ENCODE assay signal across 20 cellular contexts in the genomic region with DNA sequence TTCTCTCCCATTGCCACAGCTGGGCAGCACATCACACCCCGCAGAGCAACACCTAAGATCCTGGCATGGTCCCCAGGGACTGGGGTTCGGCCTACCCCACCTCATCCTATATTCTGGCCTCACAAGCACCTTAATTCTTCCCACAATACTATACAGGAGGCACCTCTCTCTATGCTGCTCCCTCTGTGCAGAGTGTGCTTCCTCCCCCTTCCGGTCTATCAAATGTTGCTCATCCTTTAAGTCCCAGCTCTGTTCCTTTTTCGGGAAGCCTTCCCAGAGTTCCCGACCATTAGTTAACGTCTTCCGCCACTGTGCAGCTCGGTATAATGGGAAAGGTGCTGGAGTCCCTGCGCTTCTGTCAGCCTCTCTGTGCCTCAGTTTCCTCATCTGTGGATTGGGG. TPM values are rescaled to one million over a fixed set of nuclear protein-coding genes. Genes with fewer than 3 reads are reported as not detected.
DNase-seq lines count a peak whose midpoint lies in the region; ATAC-seq and TF ChIP-seq lines count a peak whose summit lies in the region.
"Had no signal": no experiment of that assay in that cellular context is flagged by ENCODE, and none has a peak within 500 bp of the region (broad histone marks: within the 10 kb centered on the region; RNA-seq: fewer than 3 reads in every experiment).

No MANE protein-coding gene starts in this region.

- no peak for TF ChIP-seq CTCF in DOHH2 (IDR thresholded peaks at IDR 0.05; ENCODE audit: low read depth, low read length, poor library complexity, severe bottlenecking)
- no peak for TF ChIP-seq CTCF in adrenal gland (IDR thresholded peaks at IDR 0.05)

- peaks cover 58% of the 10 kb centered on the region for H3K4me1 ChIP-seq in DOHH2 (ENCODE audit: control insufficient read depth, low read length)
- H3K4me1 ChIP-seq in adrenal gland (replicated peaks in 1 of 2) = peaks cover 0 to 21% of the 10 kb centered on the region in 2 donors
- H3K4me1 ChIP-seq in right cardiac atrium (ENCODE audit: control insufficient read depth, insufficient read depth, low read length) = no peaks in the 10 kb centered on the region
- H3K4me1 ChIP-seq: pancreas had no signal

- H3K9me3 ChIP-seq in DOHH2 (ENCODE audit: control insufficient read depth, insufficient read depth, low read length) (no peaks in the 10 kb centered on the region), adrenal gland (replicated peaks in 1 of 3) (no peaks in the 10 kb centered on the region), right cardiac atrium (ENCODE audit: control insufficient read depth, low read length) (no peaks in the 10 kb centered on the region)
- H3K9me3 ChIP-seq: pancreas had no signal

- ATAC-seq in right cardiac atrium (peak in 1 of 2 donors; percentile 30), sciatic nerve (peak; percentile 11)
- ATAC-seq: activated CD4-positive, alpha-beta T cell treated with anti-CD3 and anti-CD28 coated beads for 36 hours had no signal

- DNase-seq in adrenal gland = no peak
- DNase-seq in right cardiac atrium = no peak
- no peak for DNase-seq in sciatic nerve (ENCODE audit: low spot score)
- no peak for DNase-seq in NCI-H510A treated with DMSO at 0.1 percent for 48 hours (lab: John Stamatoyannopoulos, UW)
- DNase-seq in ecto neural progenitor cell (ENCODE audit: low spot score) = no peak
- no peak for DNase-seq in GOT3 (lab: John Stamatoyannopoulos, UW)
- no peak for DNase-seq in DMS53 (lab: John Stamatoyannopoulos, UW)
- DNase-seq: activated CD4-positive, alpha-beta T cell treated with anti-CD3 and anti-CD28 coated beads for 36 hours; CD4-positive, alpha-beta T cell; NCI-H1436 treated with DMSO at 0.1 percent for 48 hours; NCI-H2171; NCI-H748 treated with DMSO at 0.1 percent for 48 hours; PC-9 had no signal

- H3K27me3 ChIP-seq in DOHH2 (ENCODE audit: control insufficient read depth, low read length) (no peaks in the 10 kb centered on the region), adrenal gland (no peaks in the 10 kb centered on the region), right cardiac atrium (ENCODE audit: control insufficient read depth, insufficient read depth) (no peaks in the 10 kb centered on the region)
- H3K27me3 ChIP-seq: pancreas had no signal

- no peaks in the 10 kb centered on the region for H3K9me2 ChIP-seq in DOHH2 (replicated peaks; ENCODE audit: control insufficient read depth, low read length)

- H3K4me3 ChIP-seq in DOHH2 (ENCODE audit: low read length) = no peak overlapping the region
- H3K4me3 ChIP-seq in adrenal gland = no peak overlapping the region
- H3K4me3 ChIP-seq in right cardiac atrium (ENCODE audit: low read length) = no peak overlapping the region
- H3K4me3 ChIP-seq: pancreas, PC-9, smooth muscle cell had no signal

- WGBS in adrenal gland, 4 donors = 58 to 75% (median 70%) methylated on average over 8 to 9 of the region's 9 CpGs
- WGBS in right cardiac atrium = 62% methylated on average over 9 of the region's 9 CpGs

- no peaks in the 10 kb centered on the region for H3F3A ChIP-seq in DOHH2 (ENCODE audit: control insufficient read depth, insufficient read depth)

- 0 out of 2 replicates have a peak, but pooled peaks cover 11% of the 10 kb centered on the region for H4K20me1 ChIP-seq in DOHH2 (ENCODE audit: control insufficient read depth, insufficient read depth, low read depth, low read length)

- TF ChIP-seq POLR2A in adrenal gland (IDR thresholded peaks at IDR 0.05) = no peak

- peak overlapping the region; percentile 48; the same call in 1 of the 2 replicates for H3K4me2 ChIP-seq in DOHH2 (ENCODE audit: low read length)
- H3K4me2 ChIP-seq: PC-9, smooth muscle cell had no signal

- intact Hi-C loops in adrenal gland (cut with DNase I) (no loop called here), right cardiac atrium (cut with DNase I) (no loop called here), sciatic nerve (cut with DNase I) (no loop called here)

- H3K27ac ChIP-seq in DOHH2 (ENCODE audit: low read depth, low read length) (no peak overlapping the region), adrenal gland (peak overlapping the region in 3 of 5 donors; percentile 22 to 64 (median 38)), right cardiac atrium (ENCODE audit: low read length) (peak overlapping the region; percentile 48)
- H3K27ac ChIP-seq: PC-9 had no signal

- peaks cover 96% of the 10 kb centered on the region for H3K79me2 ChIP-seq in DOHH2 (ENCODE audit: control insufficient read depth, low read length)

- H3K36me3 ChIP-seq in DOHH2 (ENCODE audit: control insufficient read depth, low read length) (peaks cover 37% of the 10 kb centered on the region), adrenal gland (replicated peaks in 1 of 2) (no peaks in the 10 kb centered on the region)
- H3K36me3 ChIP-seq: pancreas had no signal

RNA-seq across cellular contexts. Expression of gene PALD1, which starts 21.8 kb away (rescaled TPM):
- 10 to 100 TPM in 4 of 8 donors, 1 to 10 TPM in 4; 4.5 to 16.2 (median 9.3) TPM for total RNA-seq in adrenal gland
- polyA plus RNA-seq in adrenal gland = 1 to 10 TPM; 2.0 to 7.6 (median 5.5) TPM
- total RNA-seq in right cardiac atrium = 1 to 10 TPM; 4.3 to 7.7 (median 5.7) TPM
- polyA plus RNA-seq in right cardiac atrium = 2.8 TPM
- 7.8 TPM for total RNA-seq in sciatic nerve

RNA-seq across cellular contexts. Expression of gene NODAL, which starts 58.9 kb away (rescaled TPM):
- total RNA-seq in adrenal gland (not detected), right cardiac atrium (not detected), sciatic nerve (not detected)
- polyA plus RNA-seq in adrenal gland (not detected), right cardiac atrium (not detected)
- total RNA-seq: activated CD4-positive, alpha-beta T cell treated with anti-CD3 and anti-CD28 coated beads for 36 hours; activated T-helper 2 cell treated with anti-CD3 and anti-CD28 coated beads, Interferon-gamma antibody, Interleukin-2, Interleukin-4, amounts not matched to agents 10 μg/mL and 5 μg/mL and 100 μg/mL, durations not matched to agents 14 hours and 24 hours and 36 hours; CD4-positive, alpha-beta T cell; Daoy; myocyte; pancreas; PC-9; smooth muscle cell; urinary bladder had no signal
- polyA plus RNA-seq: pancreas, urinary bladder had no signal
